ENCODE assay signal across 29 cellular contexts in genomic region chr3:25009665-25010064, GRCh38.
"Had no signal": no experiment of that assay in that cellular context is flagged by ENCODE, and none has a peak within 500 bp of the region (broad histone marks: within the 10 kb centered on the region; RNA-seq: fewer than 3 reads in every experiment).

No MANE protein-coding gene starts in this region.

- H3K27ac ChIP-seq: heart right ventricle, neutrophil, stomach, thyroid gland, upper lobe of right lung, VCaP had no signal

- ATAC-seq: left colon; mucosa of descending colon; natural killer cell treated with Interleukin-12 subunit alpha and Interleukin-12 subunit beta and Interleukin-15 and Interleukin-18, amount 100 ng/mL, for 72 hours; stimulated activated naive B cell treated with anti-CD40 and anti-IgM and Interleukin-4, amounts not matched to agents 10 μg/mL and 1 μg/mL and 100 μg/mL, for 72 hours; upper lobe of right lung had no signal

- H3K9me3 ChIP-seq: heart right ventricle, mucosa of descending colon, neutrophil, stomach, thyroid gland, upper lobe of right lung had no signal

- H3K27ac Mint-ChIP-seq: activated CD4-positive, alpha-beta memory T cell treated with anti-CD3 and anti-CD28 coated beads for 36 hours; activated CD4-positive, alpha-beta T cell treated with anti-CD3 and anti-CD28 coated beads, Interleukin-2, amount 10 ng/mL, durations not matched to agents 24 days and 14 days; activated naive CD4-positive, alpha-beta T cell treated with anti-CD3 and anti-CD28 coated beads for 36 hours; activated naive CD8-positive, alpha-beta T cell treated with anti-CD3 and anti-CD28 coated beads for 36 hours; activated T-helper 1 cell treated with anti-CD3 and anti-CD28 coated beads, Interleukin-12 subunit alpha, Interleukin-12 subunit beta, Interleukin-2, Interleukin-4 antibody, amounts not matched to agents 30 ng/mL and 10 ng/mL and 1 ng/mL, durations not matched to agents 14 hours and 24 hours and 36 hours; natural killer cell treated with Interleukin-12 subunit alpha and Interleukin-12 subunit beta and Interleukin-15 and Interleukin-18, amount 100 ng/mL, for 72 hours; progenitor cell of endocrine pancreas; stimulated activated naive B cell treated with anti-CD40 and anti-IgM and Interleukin-4, amounts not matched to agents 10 μg/mL and 1 μg/mL and 100 μg/mL, for 72 hours; T-helper 1 cell treated with Interleukin-12 subunit alpha and Interleukin-12 subunit beta and Interleukin-4 antibody, amounts not matched to agents 30 μg/mL and 1 μg/mL, for 36 hours had no signal

- H3K27me3 Mint-ChIP-seq: activated CD4-positive, alpha-beta memory T cell treated with anti-CD3 and anti-CD28 coated beads for 36 hours; activated CD4-positive, alpha-beta T cell treated with anti-CD3 and anti-CD28 coated beads, Interleukin-2, amount 10 ng/mL, durations not matched to agents 24 days and 14 days; activated naive CD8-positive, alpha-beta T cell treated with anti-CD3 and anti-CD28 coated beads for 36 hours; natural killer cell treated with Interleukin-12 subunit alpha and Interleukin-12 subunit beta and Interleukin-15 and Interleukin-18, amount 100 ng/mL, for 72 hours; progenitor cell of endocrine pancreas; stimulated activated naive B cell treated with anti-CD40 and anti-IgM and Interleukin-4, amounts not matched to agents 10 μg/mL and 1 μg/mL and 100 μg/mL, for 72 hours had no signal

- H3K4me3 ChIP-seq: heart right ventricle, lung, mucosa of descending colon, stomach, thyroid gland, upper lobe of right lung had no signal

- H3K36me3 Mint-ChIP-seq: activated CD4-positive, alpha-beta memory T cell treated with anti-CD3 and anti-CD28 coated beads for 36 hours; activated naive CD8-positive, alpha-beta T cell treated with anti-CD3 and anti-CD28 coated beads for 36 hours; natural killer cell treated with Interleukin-12 subunit alpha and Interleukin-12 subunit beta and Interleukin-15 and Interleukin-18, amount 100 ng/mL, for 72 hours; stimulated activated naive B cell treated with anti-CD40 and anti-IgM and Interleukin-4, amounts not matched to agents 10 μg/mL and 1 μg/mL and 100 μg/mL, for 72 hours had no signal

- H3K27me3 ChIP-seq: heart right ventricle, neutrophil, stomach, thyroid gland, upper lobe of right lung had no signal

- H3K9me3 Mint-ChIP-seq: activated CD4-positive, alpha-beta memory T cell treated with anti-CD3 and anti-CD28 coated beads for 36 hours; activated CD4-positive, alpha-beta T cell treated with anti-CD3 and anti-CD28 coated beads, Interleukin-2, amount 10 ng/mL, durations not matched to agents 24 days and 14 days; activated naive CD4-positive, alpha-beta T cell treated with anti-CD3 and anti-CD28 coated beads for 36 hours; activated naive CD8-positive, alpha-beta T cell treated with anti-CD3 and anti-CD28 coated beads for 36 hours; activated T-helper 1 cell treated with anti-CD3 and anti-CD28 coated beads, Interleukin-12 subunit alpha, Interleukin-12 subunit beta, Interleukin-2, Interleukin-4 antibody, amounts not matched to agents 30 ng/mL and 10 ng/mL and 1 ng/mL, durations not matched to agents 14 hours and 24 hours and 36 hours; natural killer cell treated with Interleukin-12 subunit alpha and Interleukin-12 subunit beta and Interleukin-15 and Interleukin-18, amount 100 ng/mL, for 72 hours; stimulated activated naive B cell treated with anti-CD40 and anti-IgM and Interleukin-4, amounts not matched to agents 10 μg/mL and 1 μg/mL and 100 μg/mL, for 72 hours; T-helper 1 cell treated with Interleukin-12 subunit alpha and Interleukin-12 subunit beta and Interleukin-4 antibody, amounts not matched to agents 30 μg/mL and 1 μg/mL, for 36 hours had no signal

- H3K4me1 Mint-ChIP-seq: activated CD4-positive, alpha-beta T cell treated with anti-CD3 and anti-CD28 coated beads, Interleukin-2, amount 10 ng/mL, durations not matched to agents 24 days and 14 days; activated naive CD8-positive, alpha-beta T cell treated with anti-CD3 and anti-CD28 coated beads for 36 hours; stimulated activated naive B cell treated with anti-CD40 and anti-IgM and Interleukin-4, amounts not matched to agents 10 μg/mL and 1 μg/mL and 100 μg/mL, for 72 hours had no signal

- DNase-seq: activated CD4-positive, alpha-beta memory T cell treated with anti-CD3 and anti-CD28 coated beads for 36 hours; activated CD4-positive, alpha-beta T cell treated with anti-CD3 and anti-CD28 coated beads, Interleukin-2, amount 10 ng/mL, durations not matched to agents 24 days and 14 days; activated CD4-positive, CD25-positive, alpha-beta regulatory T cell treated with anti-CD3 and anti-CD28 coated beads, Interleukin-2, amount 50 U/mL, for 72 hours; activated CD8-positive, alpha-beta memory T cell treated with anti-CD3 and anti-CD28 coated beads, Interleukin-2, amount 50 U/mL, for 4 hours; activated effector memory CD4-positive, alpha-beta T cell treated with anti-CD3 and anti-CD28 coated beads, Interleukin-2, amount 50 U/mL, for 16 hours; activated naive CD4-positive, alpha-beta T cell treated with anti-CD3 and anti-CD28 coated beads for 36 hours; activated naive CD8-positive, alpha-beta T cell treated with anti-CD3 and anti-CD28 coated beads for 36 hours; activated T-cell treated with anti-CD3 and anti-CD28 coated beads, Interleukin-2, amount 50 U/mL, for 1 hour; amniotic stem cell; central memory CD4-positive, alpha-beta T cell; heart right ventricle; left colon; mucosa of descending colon; retina; stimulated activated CD4-positive, alpha-beta T cell treated with anti-CD3 and anti-CD28 coated beads, Interleukin-15, amount 100 ng/mL, for 24 hours; stimulated activated CD4-positive, alpha-beta T cell treated with anti-CD3 and anti-CD28 coated beads, Interleukin-2, amount 100 ng/mL, for 24 hours; stimulated activated naive B cell treated with anti-CD40 and anti-IgM and Interleukin-4, amounts not matched to agents 10 μg/mL and 1 μg/mL and 100 μg/mL, for 72 hours; stomach; SW 1271; T-helper 9 cell; thyroid gland; upper lobe of right lung had no signal

- H3K36me3 ChIP-seq: heart right ventricle, neutrophil, stomach, thyroid gland, upper lobe of right lung had no signal

- H3K4me3 Mint-ChIP-seq: activated CD4-positive, alpha-beta memory T cell treated with anti-CD3 and anti-CD28 coated beads for 36 hours; activated CD4-positive, alpha-beta T cell treated with anti-CD3 and anti-CD28 coated beads, Interleukin-2, amount 10 ng/mL, durations not matched to agents 24 days and 14 days; activated naive CD4-positive, alpha-beta T cell treated with anti-CD3 and anti-CD28 coated beads for 36 hours; activated naive CD8-positive, alpha-beta T cell treated with anti-CD3 and anti-CD28 coated beads for 36 hours; activated T-helper 1 cell treated with anti-CD3 and anti-CD28 coated beads, Interleukin-12 subunit alpha, Interleukin-12 subunit beta, Interleukin-2, Interleukin-4 antibody, amounts not matched to agents 30 ng/mL and 10 ng/mL and 1 ng/mL, durations not matched to agents 14 hours and 24 hours and 36 hours; natural killer cell treated with Interleukin-12 subunit alpha and Interleukin-12 subunit beta and Interleukin-15 and Interleukin-18, amount 100 ng/mL, for 72 hours; stimulated activated naive B cell treated with anti-CD40 and anti-IgM and Interleukin-4, amounts not matched to agents 10 μg/mL and 1 μg/mL and 100 μg/mL, for 72 hours; T-helper 1 cell treated with Interleukin-12 subunit alpha and Interleukin-12 subunit beta and Interleukin-4 antibody, amounts not matched to agents 30 μg/mL and 1 μg/mL, for 36 hours had no signal
